14 cellular contexts compared by ENCODE assay signal in the genomic region with DNA sequence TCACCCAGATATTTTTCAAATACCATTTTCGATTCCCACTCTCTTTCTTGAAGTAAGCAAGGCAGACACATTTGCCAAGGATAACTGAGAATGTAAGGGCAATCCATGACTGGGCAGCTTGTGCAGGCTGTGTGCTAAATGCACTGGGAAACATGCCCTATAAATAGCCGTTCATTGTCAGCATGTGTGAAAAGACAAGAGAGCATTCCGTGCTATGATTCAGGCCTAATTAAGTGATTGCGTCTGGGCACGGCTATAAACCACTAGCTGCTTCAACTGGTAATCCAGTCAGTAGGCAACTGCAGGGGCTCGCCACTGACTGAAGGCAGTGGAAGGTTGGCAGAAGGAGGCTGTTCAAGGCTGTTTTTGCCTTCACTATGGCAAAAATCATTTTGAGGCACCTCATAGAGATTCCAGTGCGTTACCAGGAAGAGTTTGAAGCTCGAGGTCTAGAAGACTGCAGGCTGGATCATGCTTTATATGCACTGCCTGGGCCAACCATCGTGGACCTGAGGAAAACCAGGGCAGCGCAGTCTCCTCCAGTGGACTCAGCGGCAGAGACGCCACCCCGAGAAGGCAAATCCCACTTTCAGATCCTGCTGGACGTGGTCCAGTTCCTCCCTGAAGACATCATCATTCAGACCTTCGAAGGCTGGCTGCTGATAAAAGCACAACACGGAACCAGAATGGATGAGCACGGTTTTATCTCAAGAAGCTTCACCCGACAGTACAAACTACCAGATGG. TPM values are rescaled to one million over a fixed set of nuclear protein-coding genes. Genes with fewer than 3 reads are reported as not detected.
DNase-seq lines count a peak whose midpoint lies in the region; ATAC-seq, FAIRE-seq and TF ChIP-seq lines count a peak whose summit lies in the region.
"Had no signal": no experiment of that assay in that cellular context is flagged by ENCODE, and none has a peak within 500 bp of the region (broad histone marks: within the 10 kb centered on the region; RNA-seq: fewer than 3 reads in every experiment).

A gene with protein sequence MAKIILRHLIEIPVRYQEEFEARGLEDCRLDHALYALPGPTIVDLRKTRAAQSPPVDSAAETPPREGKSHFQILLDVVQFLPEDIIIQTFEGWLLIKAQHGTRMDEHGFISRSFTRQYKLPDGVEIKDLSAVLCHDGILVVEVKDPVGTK (plus strand): TSS at position 287 of the 745 bp plus-strand sequence. CDS start 91 bp downstream, at position 378.

- intact Hi-C loops in left ventricle myocardium superior (cut with micrococcal nuclease): no loop called here
- intact Hi-C loops in activated CD4-positive, alpha-beta memory T cell treated with anti-CD3 and anti-CD28 coated beads for 36 hours (cut with micrococcal nuclease): no loop called here

- no peaks in the 10 kb centered on the region for H4K20me1 ChIP-seq in astrocyte (ENCODE audit: insufficient read depth, low read length)
- no peaks in the 10 kb centered on the region for H4K20me1 ChIP-seq in smooth muscle cell (ENCODE audit: low read depth)

- H3K9me3 ChIP-seq in astrocyte (ENCODE audit: insufficient read depth, low read depth, low read length) (no peaks in the 10 kb centered on the region), smooth muscle cell (replicated peaks; ENCODE audit: low read depth) (no peaks in the 10 kb centered on the region)
- H3K9me3 ChIP-seq: breast epithelium, right lobe of liver, suprapubic skin had no signal

- H3K27me3 Mint-ChIP-seq in astrocyte (ENCODE audit: low read depth, unreplicated experiment): no peaks in the 10 kb centered on the region
- H3K27me3 Mint-ChIP-seq in activated CD4-positive, alpha-beta memory T cell treated with anti-CD3 and anti-CD28 coated beads for 36 hours: peaks cover 13% of the 10 kb centered on the region

- H2AFZ ChIP-seq in astrocyte (ENCODE audit: low read depth, low read length) (no peak within 1 kb of the TSS), smooth muscle cell (ENCODE audit: low read depth) (no peak within 1 kb of the TSS)

- peaks cover 42% of the 10 kb centered on the region for H3K4me1 Mint-ChIP-seq in astrocyte (ENCODE audit: low read depth, unreplicated experiment)
- H3K4me1 Mint-ChIP-seq in activated CD4-positive, alpha-beta memory T cell treated with anti-CD3 and anti-CD28 coated beads for 36 hours (ENCODE audit: low read depth): no peaks in the 10 kb centered on the region
- H3K4me1 Mint-ChIP-seq: IgD-negative memory B cell had no signal

- no peak for TF ChIP-seq CTCF in astrocyte (IDR thresholded peaks at IDR 0.05; ENCODE audit: insufficient read depth, low read depth, low read length)
- TF ChIP-seq CTCF in smooth muscle cell (IDR thresholded peaks at IDR 0.05; ENCODE audit: borderline replicate concordance, insufficient read depth, poor library complexity, severe bottlenecking): no peak

- no peaks in the 10 kb centered on the region for H3K36me3 Mint-ChIP-seq in astrocyte (ENCODE audit: low read depth, unreplicated experiment)
- no peaks in the 10 kb centered on the region for H3K36me3 Mint-ChIP-seq in activated CD4-positive, alpha-beta memory T cell treated with anti-CD3 and anti-CD28 coated beads for 36 hours
- H3K36me3 Mint-ChIP-seq: IgD-negative memory B cell had no signal

- WGBS in smooth muscle cell (ENCODE audit: low lambda C conversion rate): 41% methylated on average over 18 of the region's 18 CpGs

- peak; percentile 11 for DNase-seq in NCI-H1105 treated with DMSO at 0.1 percent for 48 hours (lab: John Stamatoyannopoulos, UW)
- DNase-seq in NCI-H1105 (lab: John Stamatoyannopoulos, UW): no peak
- peak; percentile 86 for DNase-seq in astrocyte (ENCODE audit: low read depth)
- DNase-seq in left ventricle myocardium superior: peak; percentile 68
- peak; percentile 40 for DNase-seq in smooth muscle cell (lab: John Stamatoyannopoulos, UW; ENCODE audit: unreplicated experiment)
- no peak for DNase-seq in activated CD4-positive, alpha-beta memory T cell treated with anti-CD3 and anti-CD28 coated beads for 36 hours
- no peak for DNase-seq in NCI-H226
- DNase-seq: right lobe of liver had no signal

- peaks cover 18% of the 10 kb centered on the region for H3K4me1 ChIP-seq in astrocyte (ENCODE audit: insufficient read depth, low read length)
- H3K4me1 ChIP-seq in smooth muscle cell (ENCODE audit: low read depth): peaks cover 5% of the 10 kb centered on the region
- H3K4me1 ChIP-seq: breast epithelium, right lobe of liver had no signal

- no peaks in the 10 kb centered on the region for H3K9me3 Mint-ChIP-seq in astrocyte (ENCODE audit: unreplicated experiment)
- H3K9me3 Mint-ChIP-seq in activated CD4-positive, alpha-beta memory T cell treated with anti-CD3 and anti-CD28 coated beads for 36 hours: peaks cover 2% of the 10 kb centered on the region

- CTCF ChIA-PET in activated CD4-positive, alpha-beta memory T cell treated with anti-CD3 and anti-CD28 coated beads for 36 hours (lab: Charles Lee): no interaction called here

- H3K4me3 ChIP-seq in astrocyte (ENCODE audit: insufficient read depth, low read depth, low read length): no peak within 1 kb of the TSS
- no peak within 1 kb of the TSS for H3K4me3 ChIP-seq in smooth muscle cell
- H3K4me3 ChIP-seq: breast epithelium, right lobe of liver, suprapubic skin had no signal

- H3K27ac ChIP-seq in astrocyte (ENCODE audit: low read depth, low read length) (no peak within 1 kb of the TSS), smooth muscle cell (ENCODE audit: low read depth) (peak within 1 kb of the TSS; percentile 65)
- H3K27ac ChIP-seq: breast epithelium, right lobe of liver, suprapubic skin had no signal

- no peak within 1 kb of the TSS for H3K4me2 ChIP-seq in astrocyte (ENCODE audit: low read length)
- peak within 1 kb of the TSS; percentile 68 for H3K4me2 ChIP-seq in smooth muscle cell

- no peak within 1 kb of the TSS for H3K4me3 Mint-ChIP-seq in astrocyte (ENCODE audit: unreplicated experiment)
- H3K4me3 Mint-ChIP-seq in activated CD4-positive, alpha-beta memory T cell treated with anti-CD3 and anti-CD28 coated beads for 36 hours: no peak within 1 kb of the TSS
- H3K4me3 Mint-ChIP-seq: IgD-negative memory B cell had no signal

- H3K27me3 ChIP-seq in astrocyte (ENCODE audit: insufficient read depth, low read length) (no peaks in the 10 kb centered on the region), smooth muscle cell (ENCODE audit: low read depth) (no peaks in the 10 kb centered on the region)
- H3K27me3 ChIP-seq: breast epithelium, right lobe of liver, suprapubic skin had no signal

- H3K27ac Mint-ChIP-seq in astrocyte (ENCODE audit: unreplicated experiment): no peak within 1 kb of the TSS
- H3K27ac Mint-ChIP-seq in activated CD4-positive, alpha-beta memory T cell treated with anti-CD3 and anti-CD28 coated beads for 36 hours: no peak within 1 kb of the TSS
- H3K27ac Mint-ChIP-seq: IgD-negative memory B cell had no signal

- FAIRE-seq in astrocyte (lab: Jason Lieb, UNC): peak; percentile 85
- FAIRE-seq: GM18507, RCC 7860 had no signal

- H3K9ac ChIP-seq in astrocyte (ENCODE audit: low read length) (no peak within 1 kb of the TSS), smooth muscle cell (ENCODE audit: low read depth) (peak within 1 kb of the TSS; percentile 14)

- H3K36me3 ChIP-seq in astrocyte (ENCODE audit: insufficient read depth, low read length): no peaks in the 10 kb centered on the region
- H3K36me3 ChIP-seq in smooth muscle cell (ENCODE audit: low read depth): no peaks in the 10 kb centered on the region
- H3K36me3 ChIP-seq: breast epithelium, right lobe of liver, suprapubic skin had no signal

- H3K79me2 ChIP-seq in astrocyte (ENCODE audit: insufficient read depth, low read length): no peaks in the 10 kb centered on the region
- H3K79me2 ChIP-seq in smooth muscle cell (ENCODE audit: low read depth): no peaks in the 10 kb centered on the region

- POLR2A ChIA-PET in activated CD4-positive, alpha-beta memory T cell treated with anti-CD3 and anti-CD28 coated beads for 36 hours (lab: Charles Lee): interaction anchor here (0.8 kb wide), 1 partner anchor 38 kb away, joined by 4 read pairs; no protein-coding TSS in a partner anchor

- H3F3A ChIP-seq in smooth muscle cell (ENCODE audit: low read depth): peaks cover 9% of the 10 kb centered on the region

- ATAC-seq in left ventricle myocardium superior (peak; percentile 81), GM21825 (IDR thresholded peaks at IDR 0.05; ENCODE audit: unreplicated experiment) (no peak)
- ATAC-seq: right lobe of liver had no signal

RNA-seq across cellular contexts. Expression of the gene that starts here (rescaled TPM):
- total RNA-seq in astrocyte: not detected in 2 replicates
- 492 TPM for total RNA-seq in left ventricle myocardium superior
- total RNA-seq in smooth muscle cell: 3.1 and 5.5 TPM in 2 replicates
- 1.5 and 2.3 TPM in 2 replicates for polyA plus RNA-seq in smooth muscle cell
- total RNA-seq in activated CD4-positive, alpha-beta memory T cell treated with anti-CD3 and anti-CD28 coated beads for 36 hours: not detected
- total RNA-seq: breast epithelium had no signal
- polyA plus RNA-seq: IgD-negative memory B cell had no signal

Comparison
In these comparisons a context has a peak if more than half of its experiments do, and no peak if none do; other contexts are left out.
1. RNA of the gene that starts here (total RNA-seq): 492 TPM in left ventricle myocardium superior (single experiment); 3.1 to 5.5 TPM in smooth muscle cell, not detected in astrocyte and not detected in activated CD4-positive, alpha-beta memory T cell treated with anti-CD3 and anti-CD28 coated beads for 36 hours; every median in the first group is over 10 times any median in the second.
2. DNase-seq: peak in NCI-H1105 treated with DMSO at 0.1 percent for 48 hours (single experiment), left ventricle myocardium superior (single experiment) and smooth muscle cell (single experiment); none in NCI-H1105 (single experiment), activated CD4-positive, alpha-beta memory T cell treated with anti-CD3 and anti-CD28 coated beads for 36 hours (single experiment) and NCI-H226 (single experiment).
3. Peak in DNase-seq in astrocyte; RNA of the gene not detected or under 1 TPM.